In the genomic region with DNA sequence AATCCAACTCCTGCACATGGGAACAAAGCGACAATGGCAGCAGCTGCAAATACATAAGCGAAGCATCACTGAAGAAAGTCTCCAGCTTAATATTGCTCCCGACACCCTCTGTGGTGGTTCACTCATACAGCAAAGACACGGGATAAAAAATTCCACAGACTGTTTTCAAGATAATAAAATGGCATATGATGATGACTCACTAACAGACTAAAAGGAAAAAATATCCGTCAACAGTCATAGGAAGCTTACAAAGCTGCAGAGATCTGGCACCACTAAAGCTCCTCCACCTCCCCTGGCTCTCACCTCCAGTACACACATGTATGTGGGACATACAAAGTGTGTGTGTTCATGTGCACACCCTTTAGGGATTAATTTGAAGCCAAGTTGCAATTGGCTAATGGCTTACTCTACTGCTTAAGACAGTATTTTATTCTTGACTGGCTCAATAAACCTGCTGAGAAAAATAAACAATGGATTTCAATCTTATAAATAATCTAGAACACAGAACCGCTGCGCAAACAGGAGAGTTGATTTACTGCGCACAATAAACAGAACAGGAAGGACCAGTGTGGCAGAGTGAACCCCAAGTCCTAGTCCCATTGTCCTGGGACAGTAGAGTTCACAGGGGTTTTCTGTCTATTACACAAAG, we compare ENCODE assay signal across 7 cellular contexts.
A peak's percentile ranks its signal among the peaks of the same experiment; 100 is the strongest.
DNase-seq lines count a peak whose midpoint lies in the region; TF ChIP-seq lines count a peak whose summit lies in the region.

No MANE protein-coding gene starts in this region.

- DNase-seq in caudate nucleus (lab: John Stamatoyannopoulos, UW) (peak in 5 of 61 donors; percentile 25 to 69 (median 43)), kidney tubule cell (ENCODE audit: low spot score) (peak; percentile 68), tibial artery (peak; percentile 60 to 77), NCI-H146 (lab: John Stamatoyannopoulos, UW) (no peak), GF-D8 (lab: John Stamatoyannopoulos, UW) (no peak), activated gamma-delta T cell treated with Interleukin-2 at 50 U/mL for 16 hours (no peak)

- H3K27ac ChIP-seq in HUES48 (ENCODE audit: low read depth, low read length) = peak overlapping the region; percentile 21
- peak overlapping the region; percentile 81 for H3K27ac ChIP-seq in caudate nucleus (ENCODE audit: low read depth, low read length)
- peak overlapping the region; percentile 79 to 99 for H3K27ac ChIP-seq in tibial artery

- intact Hi-C loops in tibial artery (cut with DNase I; ENCODE audit: low total_unique reads) = loop anchor here (5.0 kb wide), 1 partner anchor 40 kb away; no protein-coding TSS in a partner anchor

- H3K36me3 ChIP-seq in HUES48 (ENCODE audit: control insufficient read depth, insufficient read depth, low read length) (peaks cover 8% of the 10 kb centered on the region), tibial artery (peaks cover 0 to 20% (median 14%) of the 10 kb centered on the region in 3 donors)

- TF ChIP-seq CTCF in tibial artery (IDR thresholded peaks at IDR 0.05) = peak in 1 of 2 experiments; percentile 30

- H3K9me3 ChIP-seq in HUES48 (ENCODE audit: control insufficient read depth, insufficient read depth, low read length) = no peaks in the 10 kb centered on the region
- H3K9me3 ChIP-seq in tibial artery = no peaks in the 10 kb centered on the region

- peaks cover 58% of the 10 kb centered on the region for H3K4me1 ChIP-seq in HUES48 (ENCODE audit: control insufficient read depth, insufficient read depth, low read length)
- peaks cover 2 to 100% (median 84%) of the 10 kb centered on the region in 4 donors for H3K4me1 ChIP-seq in tibial artery

- H3K9ac ChIP-seq in HUES48 (ENCODE audit: low read depth, low read length) = no peak overlapping the region

- H3K27me3 ChIP-seq in HUES48 (ENCODE audit: control insufficient read depth, insufficient read depth, low read length) (no peaks in the 10 kb centered on the region), tibial artery (no peaks in the 10 kb centered on the region)

- H3K4me3 ChIP-seq in HUES48 (ENCODE audit: low read depth, low read length) = no peak overlapping the region
- peak overlapping the region in 1 of 2 donors; percentile 18 for H3K4me3 ChIP-seq in tibial artery

Comparison
In these comparisons a context has a peak if more than half of its experiments do, and no peak if none do; other contexts are left out.
1. H3K27ac ChIP-seq: peak in every context shown above with its lines; median percentile 89 in tibial artery; 81 in caudate nucleus; 21 in HUES48.
2. DNase-seq: peak in kidney tubule cell (single experiment) and tibial artery (2 of 2); none in NCI-H146 (single experiment), GF-D8 (single experiment) and activated gamma-delta T cell treated with Interleukin-2 at 50 U/mL for 16 hours (single experiment).